1 cellular context compared by ENCODE assay signal in genomic region chr1:33024430-33025179, GRCh38.
A peak's percentile ranks its signal among the peaks of the same experiment; 100 is the strongest.
TF ChIP-seq lines count a peak whose summit lies in the region.

No MANE protein-coding gene starts in this region.

TF ChIP-seq in GM12878, 131 proteins besides CTCF, POLR2A, EP300 and RAD21:
- TF ChIP-seq BHLHE40 (IDR thresholded peaks at IDR 0.05; ENCODE audit: borderline replicate concordance in 1 of 2, low read depth in 2 of 2, low read length in 1 of 2) (0 out of 4 replicates have a peak, but pooled peaks of 1 of the 2 experiments have one; percentile 22), MEF2A (IDR thresholded peaks at IDR 0.05; ENCODE audit: insufficient read depth, low read depth, low read length) (0 out of 2 replicates have a peak, but pooled peaks have one; percentile 22), NBN (IDR thresholded peaks at IDR 0.05) (peak; percentile 50; the same call in 1 of the 2 replicates), NR2F1 (conservative IDR thresholded peaks at IDR 0.05) (peak; percentile 87), IKZF2 (IDR thresholded peaks at IDR 0.05) (peak; percentile 63 to 69; a peak in 2 of 4 replicates), ATF7 (IDR thresholded peaks at IDR 0.05; ENCODE audit: low read depth) (0 out of 2 replicates have a peak, but pooled peaks have one; percentile 24), IKZF1 (conservative IDR thresholded peaks at IDR 0.05) (peak; percentile 78), RUNX3 (IDR thresholded peaks at IDR 0.05; ENCODE audit: low read length) (peak; percentile 52), ZNF217 (IDR thresholded peaks at IDR 0.05) (0 out of 2 replicates have a peak, but pooled peaks have one; percentile 50), MTA2 (IDR thresholded peaks at IDR 0.05; ENCODE audit: low read depth) (peak; percentile 57; the same call in 1 of the 2 replicates), HDGF (IDR thresholded peaks at IDR 0.05) (0 out of 2 replicates have a peak, but pooled peaks have one; percentile 47), RAD51 (IDR thresholded peaks at IDR 0.05) (peak; percentile 74), RELB (IDR thresholded peaks at IDR 0.05; ENCODE audit: low read depth) (peak; percentile 66; the same call in 1 of the 2 replicates)
- TF ChIP-seq, protein P1, sequence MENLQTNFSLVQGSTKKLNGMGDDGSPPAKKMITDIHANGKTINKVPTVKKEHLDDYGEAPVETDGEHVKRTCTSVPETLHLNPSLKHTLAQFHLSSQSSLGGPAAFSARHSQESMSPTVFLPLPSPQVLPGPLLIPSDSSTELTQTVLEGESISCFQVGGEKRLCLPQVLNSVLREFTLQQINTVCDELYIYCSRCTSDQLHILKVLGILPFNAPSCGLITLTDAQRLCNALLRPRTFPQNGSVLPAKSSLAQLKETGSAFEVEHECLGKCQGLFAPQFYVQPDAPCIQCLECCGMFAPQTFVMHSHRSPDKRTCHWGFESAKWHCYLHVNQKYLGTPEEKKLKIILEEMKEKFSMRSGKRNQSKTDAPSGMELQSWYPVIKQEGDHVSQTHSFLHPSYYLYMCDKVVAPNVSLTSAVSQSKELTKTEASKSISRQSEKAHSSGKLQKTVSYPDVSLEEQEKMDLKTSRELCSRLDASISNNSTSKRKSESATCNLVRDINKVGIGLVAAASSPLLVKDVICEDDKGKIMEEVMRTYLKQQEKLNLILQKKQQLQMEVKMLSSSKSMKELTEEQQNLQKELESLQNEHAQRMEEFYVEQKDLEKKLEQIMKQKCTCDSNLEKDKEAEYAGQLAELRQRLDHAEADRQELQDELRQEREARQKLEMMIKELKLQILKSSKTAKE (IDR thresholded peaks at IDR 0.05; ENCODE audit: low read depth, poor library complexity, severe bottlenecking): peak; percentile 70
TF ChIP-seq in GM12878: peak in this region for 14; not testable (repeated sequence) for 117.
